Comparison of ENCODE assay signal across 20 cellular contexts in genomic region chr15:42102646-42103235, GRCh38. TPM values are rescaled to one million over a fixed set of nuclear protein-coding genes. Genes with fewer than 3 reads are reported as not detected.
DNase-seq lines count a peak whose midpoint lies in the region; ATAC-seq, FAIRE-seq and TF ChIP-seq lines count a peak whose summit lies in the region.
"Had no signal": no experiment of that assay in that cellular context is flagged by ENCODE, and none has a peak within 500 bp of the region (broad histone marks: within the 10 kb centered on the region; RNA-seq: fewer than 3 reads in every experiment).

No MANE protein-coding gene starts in this region.

- no peaks in the 10 kb centered on the region for H3K36me3 Mint-ChIP-seq in memory B cell

- no peak overlapping the region for H3K27ac Mint-ChIP-seq in memory B cell
- H3K27ac Mint-ChIP-seq: activated CD4-positive, alpha-beta T cell treated with anti-CD3 and anti-CD28 coated beads, Interleukin-2, amount 10 ng/mL, durations not matched to agents 24 days and 14 days; activated T-helper 1 cell treated with anti-CD3 and anti-CD28 coated beads, Interleukin-12 subunit alpha, Interleukin-12 subunit beta, Interleukin-2, Interleukin-4 antibody, amounts not matched to agents 30 ng/mL and 10 ng/mL and 1 ng/mL, durations not matched to agents 14 hours and 24 hours and 36 hours; T-helper 2 cell treated with Interferon-gamma antibody and Interleukin-4, amounts not matched to agents 5 μg/mL and 100 μg/mL, for 36 hours had no signal

- peaks cover 6% of the 10 kb centered on the region for H3K4me1 Mint-ChIP-seq in memory B cell

- H3K27ac ChIP-seq in colonic mucosa, result no peak overlapping the region
- H3K27ac ChIP-seq: body of pancreas, ovary, thyroid gland had no signal

- DNase-seq in AG09319 (ENCODE audit: extremely low read depth, low read depth) (peak; percentile 5), M059J (ENCODE audit: low read depth) (peak; percentile 76), colonic mucosa (peak; percentile 17), memory B cell (ENCODE audit: low spot score in 2 of 2) (no peak), NCI-H510A (lab: John Stamatoyannopoulos, UW) (no peak), RCC 7860 (ENCODE audit: low spot score) (no peak), NK-92 (lab: John Stamatoyannopoulos, UW; ENCODE audit: unreplicated experiment) (no peak)
- DNase-seq in stimulated activated CD4-positive, alpha-beta T cell treated with anti-CD3 and anti-CD28 coated beads, Interleukin-2, amount 100 ng/mL, for 48 hours, result no peak
- DNase-seq: activated CD4-positive, alpha-beta T cell treated with anti-CD3 and anti-CD28 coated beads, Interleukin-2, amount 10 ng/mL, durations not matched to agents 24 days and 14 days; body of pancreas; DMS53; NCI-H1417; NCI-H510A treated with DMSO at 0.1 percent for 48 hours; ovary; stimulated activated CD4-positive, alpha-beta T cell treated with anti-CD3 and anti-CD28 coated beads, Interleukin-12 subunit alpha, Interleukin-12 subunit beta, amount 100 ng/mL, for 4 hours; thyroid gland had no signal

- FAIRE-seq in RCC 7860 (lab: Jason Lieb, UNC), result no peak
- FAIRE-seq: endometrium had no signal

- H3K9me3 ChIP-seq in colonic mucosa, result no peaks in the 10 kb centered on the region
- H3K9me3 ChIP-seq: body of pancreas, ovary, thyroid gland had no signal

- peaks cover 7% of the 10 kb centered on the region for H3K4me1 ChIP-seq in colonic mucosa

- peak; percentile 48 for ATAC-seq in memory B cell (ENCODE audit: low read depth)
- ATAC-seq: body of pancreas had no signal

- H3K27me3 ChIP-seq in colonic mucosa, result no peaks in the 10 kb centered on the region
- H3K27me3 ChIP-seq: body of pancreas, ovary, thyroid gland had no signal

- no peaks in the 10 kb centered on the region for H3K36me3 ChIP-seq in colonic mucosa
- H3K36me3 ChIP-seq: ovary, thyroid gland had no signal

- TF ChIP-seq CTCF in AG09319 (IDR thresholded peaks at IDR 0.05; ENCODE audit: low read depth, low read length) (no peak), colonic mucosa (IDR thresholded peaks at IDR 0.05) (no peak)

- peaks cover 12% of the 10 kb centered on the region for H3K27me3 Mint-ChIP-seq in memory B cell

- intact Hi-C loops in colonic mucosa (cut with DNase I), result no loop called here

- H3K4me3 Mint-ChIP-seq in memory B cell, result no peak overlapping the region
- H3K4me3 Mint-ChIP-seq: activated CD4-positive, alpha-beta T cell treated with anti-CD3 and anti-CD28 coated beads, Interleukin-2, amount 10 ng/mL, durations not matched to agents 24 days and 14 days; activated T-helper 1 cell treated with anti-CD3 and anti-CD28 coated beads, Interleukin-12 subunit alpha, Interleukin-12 subunit beta, Interleukin-2, Interleukin-4 antibody, amounts not matched to agents 30 ng/mL and 10 ng/mL and 1 ng/mL, durations not matched to agents 14 hours and 24 hours and 36 hours; T-helper 2 cell treated with Interferon-gamma antibody and Interleukin-4, amounts not matched to agents 5 μg/mL and 100 μg/mL, for 36 hours had no signal

- no peak overlapping the region for H3K4me3 ChIP-seq in colonic mucosa
- H3K4me3 ChIP-seq: body of pancreas, lung, ovary, thyroid gland had no signal

- H3K9me3 Mint-ChIP-seq in memory B cell, result peaks cover 1% of the 10 kb centered on the region
- H3K9me3 Mint-ChIP-seq: activated CD4-positive, alpha-beta T cell treated with anti-CD3 and anti-CD28 coated beads, Interleukin-2, amount 10 ng/mL, durations not matched to agents 24 days and 14 days; activated T-helper 1 cell treated with anti-CD3 and anti-CD28 coated beads, Interleukin-12 subunit alpha, Interleukin-12 subunit beta, Interleukin-2, Interleukin-4 antibody, amounts not matched to agents 30 ng/mL and 10 ng/mL and 1 ng/mL, durations not matched to agents 14 hours and 24 hours and 36 hours; T-helper 2 cell treated with Interferon-gamma antibody and Interleukin-4, amounts not matched to agents 5 μg/mL and 100 μg/mL, for 36 hours had no signal

- no peak overlapping the region for H3K9ac ChIP-seq in colonic mucosa (ENCODE audit: low read depth in 2 of 2, low read length in 2 of 2)

RNA-seq across cellular contexts. Expression of gene PLA2G4D, which starts 8.4 kb away (rescaled TPM):
- total RNA-seq in M059J (2014; rRNA removed; shearing (Covaris generic)), result 0.10 and 0.52 TPM in 2 replicates
- under 1 TPM; 0.24 to 0.27 TPM for total RNA-seq in colonic mucosa
- total RNA-seq: activated CD4-positive, alpha-beta T cell treated with anti-CD3 and anti-CD28 coated beads, Interleukin-2, amount 10 ng/mL, durations not matched to agents 24 days and 14 days; activated T-helper 1 cell treated with anti-CD3 and anti-CD28 coated beads, Interleukin-12 subunit alpha, Interleukin-12 subunit beta, Interleukin-2, Interleukin-4 antibody, amounts not matched to agents 30 ng/mL and 10 ng/mL and 1 ng/mL, durations not matched to agents 14 hours and 24 hours and 36 hours; body of pancreas; thyroid gland had no signal

RNA-seq across cellular contexts. Expression of gene PLA2G4F, which starts 53.7 kb away (rescaled TPM):
- not detected in 2 replicates for total RNA-seq in M059J (2014; rRNA removed; shearing (Covaris generic))
- 10 to 100 TPM; 27.7 to 30.2 TPM for total RNA-seq in colonic mucosa
- total RNA-seq: activated CD4-positive, alpha-beta T cell treated with anti-CD3 and anti-CD28 coated beads, Interleukin-2, amount 10 ng/mL, durations not matched to agents 24 days and 14 days; activated T-helper 1 cell treated with anti-CD3 and anti-CD28 coated beads, Interleukin-12 subunit alpha, Interleukin-12 subunit beta, Interleukin-2, Interleukin-4 antibody, amounts not matched to agents 30 ng/mL and 10 ng/mL and 1 ng/mL, durations not matched to agents 14 hours and 24 hours and 36 hours had no signal

Comparison
In these comparisons a context has a peak if more than half of its experiments do, and no peak if none do; other contexts are left out.
1. DNase-seq: peak in AG09319 (single experiment), M059J (single experiment) and colonic mucosa (single experiment); none in memory B cell (0 of 2), stimulated activated CD4-positive, alpha-beta T cell treated with anti-CD3 and anti-CD28 coated beads, Interleukin-2, amount 100 ng/mL, for 48 hours (0 of 2), NCI-H510A (single experiment), RCC 7860 (single experiment) and NK-92 (single experiment).
2. RNA of gene PLA2G4F, which starts 53.7 kb away (total RNA-seq): 27.7 to 30.2 TPM in colonic mucosa; not detected in M059J; every median in the first group is over 10 times any median in the second.